ENCODE assay signal across 27 cellular contexts in genomic region chr3:17054301-17054700, GRCh38.
DNase-seq lines count a peak whose midpoint lies in the region; ATAC-seq, FAIRE-seq and TF ChIP-seq lines count a peak whose summit lies in the region.
"Had no signal": no experiment of that assay in that cellular context is flagged by ENCODE, and none has a peak within 500 bp of the region (broad histone marks: within the 10 kb centered on the region; RNA-seq: fewer than 3 reads in every experiment).

No MANE protein-coding gene starts in this region.

- no peaks in the 10 kb centered on the region for H3K27me3 Mint-ChIP-seq in T-helper 2 cell treated with Interferon-gamma antibody and Interleukin-4, amounts not matched to agents 5 μg/mL and 100 μg/mL, for 36 hours (ENCODE audit: low read depth)
- H3K27me3 Mint-ChIP-seq in CD8-positive, alpha-beta memory T cell = peaks cover 0 to 3% of the 10 kb centered on the region in 2 donors
- H3K27me3 Mint-ChIP-seq in activated CD8-positive, alpha-beta T cell treated with anti-CD3 and anti-CD28 coated beads for 36 hours = no peaks in the 10 kb centered on the region
- no peaks in the 10 kb centered on the region for H3K27me3 Mint-ChIP-seq in naive thymus-derived CD8-positive, alpha-beta T cell
- H3K27me3 Mint-ChIP-seq: naive B cell had no signal

- DNase-seq in T-helper 2 cell treated with Interferon-gamma antibody and Interleukin-4, amounts not matched to agents 5 μg/mL and 100 μg/mL, for 36 hours (ENCODE audit: low spot score) = no peak
- DNase-seq in T-helper 2 cell (no peak), H54 (ENCODE audit: insufficient read length, low spot score) (no peak), NCI-H1417 (lab: John Stamatoyannopoulos, UW) (no peak), SIG-M5 treated with dmso at 0.1 percent for 504 hours (lab: John Stamatoyannopoulos, UW; ENCODE audit: unreplicated experiment) (no peak)
- no peak for DNase-seq in CD8-positive, alpha-beta memory T cell
- DNase-seq in activated CD8-positive, alpha-beta T cell treated with anti-CD3 and anti-CD28 coated beads for 36 hours = no peak
- DNase-seq in naive thymus-derived CD8-positive, alpha-beta T cell = no peak
- DNase-seq: 8988T; activated CD4-positive, alpha-beta T cell treated with anti-CD3 and anti-CD28 coated beads for 4 hours; activated effector memory CD4-positive, alpha-beta T cell treated with anti-CD3 and anti-CD28 coated beads, Interleukin-2, amount 50 U/mL, for 16 hours; amniotic stem cell; effector memory CD4-positive, alpha-beta T cell; foreskin melanocyte; GDM1; IMR-90; naive B cell; NCI-H1105; NCI-H2029 treated with DMSO at 0.1 percent for 48 hours; NCI-H226; NCI-H774; stimulated activated CD8-positive, alpha-beta memory T cell treated with anti-CD3 and anti-CD28 coated beads, Interleukin-4, amount 100 ng/mL, for 48 hours; upper lobe of right lung had no signal

- CTCF ChIA-PET in CD8-positive, alpha-beta memory T cell (lab: Charles Lee) = no interaction called here
- CTCF ChIA-PET in activated CD8-positive, alpha-beta T cell treated with anti-CD3 and anti-CD28 coated beads for 36 hours (lab: Charles Lee) = no interaction called here

- peak overlapping the region; percentile 50 for H3K27ac Mint-ChIP-seq in T-helper 2 cell treated with Interferon-gamma antibody and Interleukin-4, amounts not matched to agents 5 μg/mL and 100 μg/mL, for 36 hours
- H3K27ac Mint-ChIP-seq in CD8-positive, alpha-beta memory T cell = peak overlapping the region in 6 of 8 donors; percentile 20 to 79 (median 66)
- H3K27ac Mint-ChIP-seq in activated CD8-positive, alpha-beta T cell treated with anti-CD3 and anti-CD28 coated beads for 36 hours = peak overlapping the region; percentile 13
- peak overlapping the region in 6 of 10 donors; percentile 5 to 73 (median 48) for H3K27ac Mint-ChIP-seq in naive thymus-derived CD8-positive, alpha-beta T cell

- POLR2A ChIA-PET in CD8-positive, alpha-beta memory T cell (lab: Charles Lee) = no interaction called here
- POLR2A ChIA-PET in activated CD8-positive, alpha-beta T cell treated with anti-CD3 and anti-CD28 coated beads for 36 hours (lab: Charles Lee) = no interaction called here
- POLR2A ChIA-PET in naive thymus-derived CD8-positive, alpha-beta T cell (lab: Charles Lee) = no interaction called here

- no peak for TF ChIP-seq CTCF in activated CD8-positive, alpha-beta T cell treated with anti-CD3 and anti-CD28 coated beads for 36 hours (IDR thresholded peaks at IDR 0.05)

- peak overlapping the region; percentile 17 for H3K4me3 Mint-ChIP-seq in T-helper 2 cell treated with Interferon-gamma antibody and Interleukin-4, amounts not matched to agents 5 μg/mL and 100 μg/mL, for 36 hours
- peak overlapping the region in 1 of 7 donors; percentile 39 for H3K4me3 Mint-ChIP-seq in CD8-positive, alpha-beta memory T cell
- no peak overlapping the region for H3K4me3 Mint-ChIP-seq in activated CD8-positive, alpha-beta T cell treated with anti-CD3 and anti-CD28 coated beads for 36 hours
- peak overlapping the region in 1 of 10 donors; percentile 15 for H3K4me3 Mint-ChIP-seq in naive thymus-derived CD8-positive, alpha-beta T cell

- ATAC-seq in activated CD8-positive, alpha-beta T cell treated with anti-CD3 and anti-CD28 coated beads for 36 hours = peak; percentile 51
- no peak for ATAC-seq in naive thymus-derived CD8-positive, alpha-beta T cell
- ATAC-seq: esophagus mucosa, left lobe of liver had no signal

- intact Hi-C loops in activated CD8-positive, alpha-beta T cell treated with anti-CD3 and anti-CD28 coated beads for 36 hours (cut with micrococcal nuclease) = no loop called here

- H3K27me3 ChIP-seq in CD8-positive, alpha-beta memory T cell (ENCODE audit: insufficient read depth, low read length, poor library complexity, severe bottlenecking) = no peaks in the 10 kb centered on the region
- H3K27me3 ChIP-seq: hepatocyte, upper lobe of right lung had no signal

- peaks cover 81% of the 10 kb centered on the region for H3K36me3 Mint-ChIP-seq in T-helper 2 cell treated with Interferon-gamma antibody and Interleukin-4, amounts not matched to agents 5 μg/mL and 100 μg/mL, for 36 hours (ENCODE audit: low read depth)
- H3K36me3 Mint-ChIP-seq in CD8-positive, alpha-beta memory T cell = peaks cover 36 to 74% (median 60%) of the 10 kb centered on the region in 3 donors
- H3K36me3 Mint-ChIP-seq in activated CD8-positive, alpha-beta T cell treated with anti-CD3 and anti-CD28 coated beads for 36 hours (ENCODE audit: low read depth) = peaks cover 59% of the 10 kb centered on the region
- H3K36me3 Mint-ChIP-seq in naive thymus-derived CD8-positive, alpha-beta T cell = peaks cover 47 to 76% (median 62%) of the 10 kb centered on the region in 3 donors

- no peaks in the 10 kb centered on the region for H3K36me3 ChIP-seq in CD8-positive, alpha-beta memory T cell (ENCODE audit: insufficient read depth, low read length)
- H3K36me3 ChIP-seq: upper lobe of right lung had no signal

- TF ChIP-seq POLR2A in H54 (IDR thresholded peaks at IDR 0.05; ENCODE audit: low read depth, low read length) = no peak

- no peaks in the 10 kb centered on the region for H3K9me3 ChIP-seq in CD8-positive, alpha-beta memory T cell (ENCODE audit: low read length)

- no peak for FAIRE-seq in H54 (lab: Jason Lieb, UNC)
- FAIRE-seq: colon had no signal

- peaks cover 28% of the 10 kb centered on the region for H3K4me1 Mint-ChIP-seq in T-helper 2 cell treated with Interferon-gamma antibody and Interleukin-4, amounts not matched to agents 5 μg/mL and 100 μg/mL, for 36 hours (ENCODE audit: low read depth)
- peaks cover 41 to 72% (median 62%) of the 10 kb centered on the region in 3 donors for H3K4me1 Mint-ChIP-seq in CD8-positive, alpha-beta memory T cell
- H3K4me1 Mint-ChIP-seq in activated CD8-positive, alpha-beta T cell treated with anti-CD3 and anti-CD28 coated beads for 36 hours (ENCODE audit: low read depth) = peaks cover 22% of the 10 kb centered on the region
- peaks cover 31 to 48% (median 36%) of the 10 kb centered on the region in 4 donors for H3K4me1 Mint-ChIP-seq in naive thymus-derived CD8-positive, alpha-beta T cell

- peaks cover 34% of the 10 kb centered on the region for H3K9me3 Mint-ChIP-seq in T-helper 2 cell treated with Interferon-gamma antibody and Interleukin-4, amounts not matched to agents 5 μg/mL and 100 μg/mL, for 36 hours
- peaks cover 5 to 22% (median 13%) of the 10 kb centered on the region in 5 donors for H3K9me3 Mint-ChIP-seq in CD8-positive, alpha-beta memory T cell
- peaks cover 2% of the 10 kb centered on the region for H3K9me3 Mint-ChIP-seq in activated CD8-positive, alpha-beta T cell treated with anti-CD3 and anti-CD28 coated beads for 36 hours
- peaks cover 0 to 32% (median 9%) of the 10 kb centered on the region in 9 donors for H3K9me3 Mint-ChIP-seq in naive thymus-derived CD8-positive, alpha-beta T cell

- H3K4me1 ChIP-seq in CD8-positive, alpha-beta memory T cell (ENCODE audit: insufficient read depth, low read length) = no peaks in the 10 kb centered on the region
- H3K4me1 ChIP-seq: upper lobe of right lung had no signal

- H3K4me3 ChIP-seq in CD8-positive, alpha-beta memory T cell (ENCODE audit: low read length) = no peak overlapping the region
- H3K4me3 ChIP-seq: hepatocyte, upper lobe of right lung had no signal

- H3K27ac ChIP-seq in CD8-positive, alpha-beta memory T cell (ENCODE audit: low read depth, low read length) = no peak overlapping the region
- H3K27ac ChIP-seq: hepatocyte, upper lobe of right lung had no signal

Comparison
In these comparisons a context has a peak if more than half of its experiments do, and no peak if none do; other contexts are left out.
1. H3K27ac Mint-ChIP-seq: peak in every context shown above with its lines; median percentile 66 in CD8-positive, alpha-beta memory T cell; 50 in T-helper 2 cell treated with Interferon-gamma antibody and Interleukin-4, amounts not matched to agents 5 μg/mL and 100 μg/mL, for 36 hours; 48 in naive thymus-derived CD8-positive, alpha-beta T cell; 13 in activated CD8-positive, alpha-beta T cell treated with anti-CD3 and anti-CD28 coated beads for 36 hours.